15 cellular contexts compared by ENCODE assay signal in the genomic region with DNA sequence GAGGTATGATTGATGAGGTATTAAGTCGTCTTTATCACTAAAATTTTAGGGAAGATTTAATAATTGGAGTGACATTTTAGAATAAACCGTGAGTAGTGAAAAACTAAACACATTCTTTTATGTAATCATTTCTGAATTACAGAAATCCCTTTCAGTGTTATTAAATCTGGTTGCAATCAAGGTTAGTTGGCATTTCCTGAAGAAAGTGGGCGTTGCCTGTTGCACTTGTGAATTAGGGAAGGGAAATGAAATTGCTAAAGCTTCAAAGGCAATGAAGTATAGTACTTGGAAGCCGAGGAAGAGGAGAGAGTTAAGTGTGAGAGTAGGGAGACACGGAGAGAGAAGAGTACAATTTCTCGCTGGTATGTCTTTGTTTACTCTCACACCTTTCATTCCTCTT.
DNase-seq lines count a peak whose midpoint lies in the region; ATAC-seq and TF ChIP-seq lines count a peak whose summit lies in the region.
"Had no signal": no experiment of that assay in that cellular context is flagged by ENCODE, and none has a peak within 500 bp of the region (broad histone marks: within the 10 kb centered on the region; RNA-seq: fewer than 3 reads in every experiment).

No MANE protein-coding gene starts in this region.

- H3K9ac ChIP-seq in adipocyte (ENCODE audit: low read length), result no peak overlapping the region

- intact Hi-C loops in Right ventricle myocardium superior (cut with DNase I), result no loop called here

- H3K4me1 ChIP-seq in cardiac muscle cell (ENCODE audit: low read depth) (peaks cover 17% of the 10 kb centered on the region), adipocyte (ENCODE audit: control insufficient read depth, insufficient read depth, low read length) (peaks cover 6% of the 10 kb centered on the region)
- H3K4me1 ChIP-seq: BE2C had no signal

- DNase-seq in cardiac muscle cell (ENCODE audit: low read depth in 1 of 2, low spot score in 1 of 2), result no peak
- DNase-seq in Right ventricle myocardium superior, result no peak
- DNase-seq in MV-4-11 (lab: John Stamatoyannopoulos, UW), result peak; percentile 19
- DNase-seq in adipocyte (ENCODE audit: low read depth), result peak; percentile 46
- peak; percentile 27 for DNase-seq in fibroblast of the aortic adventitia (ENCODE audit: low read depth)
- DNase-seq: 8988T; BE2C; CD4-positive, alpha-beta memory T cell; DMS79; GOT3; H9 had no signal

- no peak overlapping the region for H3K4me3 ChIP-seq in cardiac muscle cell
- H3K4me3 ChIP-seq in adipocyte (ENCODE audit: low read length), result no peak overlapping the region
- H3K4me3 ChIP-seq in fibroblast of the aortic adventitia (ENCODE audit: low read depth, low read length), result no peak overlapping the region

- ATAC-seq in Right ventricle myocardium superior (ENCODE audit: poor library complexity) (no peak), GM19467 (IDR thresholded peaks at IDR 0.05; ENCODE audit: unreplicated experiment) (no peak), GM21825 (IDR thresholded peaks at IDR 0.05; ENCODE audit: unreplicated experiment) (no peak), GM21528 (IDR thresholded peaks at IDR 0.05; ENCODE audit: low FRiP score, unreplicated experiment) (no peak)

- H3K36me3 ChIP-seq in cardiac muscle cell (peaks cover 50% of the 10 kb centered on the region), adipocyte (ENCODE audit: control insufficient read depth, insufficient read depth, low read length, severe bottlenecking) (no peaks in the 10 kb centered on the region)
- H3K36me3 ChIP-seq: BE2C had no signal

- H3K27ac ChIP-seq in cardiac muscle cell, result peak overlapping the region; percentile 5
- H3K27ac ChIP-seq: C4-2B had no signal

- TF ChIP-seq CTCF in cardiac muscle cell (IDR thresholded peaks at IDR 0.05; ENCODE audit: low read depth, low read length) (no peak), fibroblast of the aortic adventitia (IDR thresholded peaks at IDR 0.05; ENCODE audit: insufficient read depth, low read length) (no peak)

- H3K9me3 ChIP-seq in cardiac muscle cell (ENCODE audit: low read depth), result no peaks in the 10 kb centered on the region
- no peaks in the 10 kb centered on the region for H3K9me3 ChIP-seq in adipocyte (ENCODE audit: control insufficient read depth, low read length)
- H3K9me3 ChIP-seq: BE2C had no signal

- H3K27me3 ChIP-seq in cardiac muscle cell (no peaks in the 10 kb centered on the region), adipocyte (replicated peaks; ENCODE audit: control insufficient read depth, insufficient read depth, low read length) (no peaks in the 10 kb centered on the region)
- H3K27me3 ChIP-seq: BE2C had no signal

Comparison
In these comparisons a context has a peak if more than half of its experiments do, and no peak if none do; other contexts are left out.
1. DNase-seq: peak in MV-4-11 (single experiment), adipocyte (single experiment) and fibroblast of the aortic adventitia (single experiment); none in cardiac muscle cell (0 of 2) and Right ventricle myocardium superior (single experiment).